ENCODE assay signal across 29 cellular contexts in the genomic region with DNA sequence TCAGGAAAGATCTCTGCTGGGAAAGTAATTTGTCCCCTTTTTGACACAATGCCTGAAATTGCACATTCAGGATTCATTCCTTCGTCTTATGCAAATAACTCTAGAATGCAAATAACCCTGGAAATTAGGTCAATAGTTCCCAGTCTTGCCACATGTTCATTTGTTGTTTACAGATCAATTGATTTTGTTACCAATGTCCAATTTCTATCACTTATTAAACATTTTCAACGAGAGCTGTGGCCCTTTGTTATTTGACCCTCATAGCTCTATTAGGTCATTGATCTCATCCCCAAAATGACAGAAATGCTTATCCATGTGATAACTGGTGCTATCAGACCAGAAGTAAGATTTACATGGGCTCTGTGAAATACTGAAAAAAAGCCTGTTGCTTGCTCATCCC.
"Had no signal": no experiment of that assay in that cellular context is flagged by ENCODE, and none has a peak within 500 bp of the region (broad histone marks: within the 10 kb centered on the region; RNA-seq: fewer than 3 reads in every experiment).

No MANE protein-coding gene starts in this region.

- ATAC-seq: effector memory CD8-positive, alpha-beta T cell; esophagus mucosa; foreskin keratinocyte; gastrocnemius medialis; gastroesophageal sphincter; heart left ventricle; heart right ventricle had no signal

- H3K27ac ChIP-seq: colonic mucosa, coronary artery, dorsolateral prefrontal cortex, epithelial cell of prostate, esophagus muscularis mucosa, esophagus squamous epithelium, foreskin keratinocyte, gastrocnemius medialis, gastroesophageal sphincter, heart left ventricle, heart right ventricle had no signal

- H3K4me3 Mint-ChIP-seq: dendritic cell treated with granulocyte-macrophage colony-stimulating factor and Interleukin-4, amounts not matched to agents 40 ng/mL and 50 ng/mL, for 4 days; effector memory CD8-positive, alpha-beta T cell; endodermal cell had no signal

- H3K27ac Mint-ChIP-seq: dendritic cell treated with granulocyte-macrophage colony-stimulating factor and Interleukin-4, amounts not matched to agents 40 ng/mL and 50 ng/mL, for 4 days; effector memory CD8-positive, alpha-beta T cell; endodermal cell had no signal

- DNase-seq: colonic mucosa; cortex of kidney; dermis blood vessel endothelial cell; dorsolateral prefrontal cortex; effector CD4-positive, alpha-beta T cell; effector CD8-positive, alpha-beta T cell; effector memory CD4-positive, alpha-beta T cell; effector memory CD8-positive, alpha-beta T cell; endodermal cell; erythroblast; esophagus squamous epithelium; foreskin fibroblast; foreskin keratinocyte; foreskin melanocyte; gastrocnemius medialis; glutamatergic neuron; head of caudate nucleus; heart left ventricle; heart right ventricle had no signal

- H3K27me3 ChIP-seq: colonic mucosa, dorsolateral prefrontal cortex, esophagus muscularis mucosa, esophagus squamous epithelium, foreskin keratinocyte, gastrocnemius medialis, gastroesophageal sphincter, heart left ventricle, heart right ventricle had no signal

- H3K36me3 ChIP-seq: colonic mucosa, esophagus muscularis mucosa, esophagus squamous epithelium, gastrocnemius medialis, gastroesophageal sphincter, heart left ventricle, heart right ventricle had no signal

- H3K9me3 Mint-ChIP-seq: dendritic cell treated with granulocyte-macrophage colony-stimulating factor and Interleukin-4, amounts not matched to agents 40 ng/mL and 50 ng/mL, for 4 days; endodermal cell had no signal

- H3K4me3 ChIP-seq: colonic mucosa, coronary artery, dorsolateral prefrontal cortex, esophagus muscularis mucosa, esophagus squamous epithelium, gastrocnemius medialis, gastroesophageal sphincter, heart left ventricle, heart right ventricle had no signal

- H3K4me1 ChIP-seq: colonic mucosa, esophagus squamous epithelium, foreskin keratinocyte, heart left ventricle, heart right ventricle had no signal

- FAIRE-seq: colon, endometrium, endothelial cell of umbilical vein, frontal cortex had no signal

- H3K27me3 Mint-ChIP-seq: dendritic cell treated with granulocyte-macrophage colony-stimulating factor and Interleukin-4, amounts not matched to agents 40 ng/mL and 50 ng/mL, for 4 days; effector memory CD8-positive, alpha-beta T cell had no signal

- H3K9me3 ChIP-seq: colonic mucosa, esophagus muscularis mucosa, esophagus squamous epithelium, gastrocnemius medialis, gastroesophageal sphincter, heart left ventricle, heart right ventricle had no signal
